In the genomic region with DNA sequence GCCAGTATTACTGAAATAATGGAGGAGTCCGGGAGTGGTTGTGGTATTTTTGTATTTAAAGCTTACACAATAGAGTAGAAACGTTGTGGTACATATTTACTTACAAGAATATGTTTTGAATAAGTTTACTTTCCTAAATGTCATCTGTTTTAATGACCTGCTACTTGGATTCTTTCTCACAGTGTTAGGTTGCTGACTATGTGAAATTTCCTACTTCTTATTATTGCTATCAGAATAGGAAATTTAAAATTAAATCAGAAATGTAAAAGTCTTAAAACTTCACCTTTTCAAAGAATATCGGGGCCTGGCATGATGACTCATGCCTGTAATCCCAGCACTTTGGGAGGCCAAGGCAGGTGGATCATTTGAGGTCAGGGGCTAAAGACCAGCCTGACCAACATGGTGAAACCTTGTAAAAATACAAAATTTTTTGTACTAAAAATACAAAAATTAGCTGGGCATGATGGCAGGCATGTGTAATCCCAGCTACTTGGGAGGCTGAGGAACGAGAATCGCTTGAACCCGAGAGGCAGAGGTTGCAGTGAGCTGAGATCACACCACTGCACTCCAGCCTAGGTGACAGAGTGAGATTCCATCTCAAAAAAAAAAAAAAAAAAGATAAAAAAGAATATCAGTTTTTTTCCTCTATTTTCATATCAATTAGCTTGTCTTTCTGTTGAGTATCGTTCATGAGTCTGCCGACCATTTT, we compare ENCODE assay signal across 9 cellular contexts.
A peak's percentile ranks its signal among the peaks of the same experiment; 100 is the strongest.
DNase-seq lines count a peak whose midpoint lies in the region; ATAC-seq and TF ChIP-seq lines count a peak whose summit lies in the region.
"Had no signal": no experiment of that assay in that cellular context is flagged by ENCODE, and none has a peak within 500 bp of the region (broad histone marks: within the 10 kb centered on the region; RNA-seq: fewer than 3 reads in every experiment).

No MANE protein-coding gene starts in this region.

- H3K9ac ChIP-seq in rectal smooth muscle tissue (ENCODE audit: low read length), result no peak overlapping the region

- no peaks in the 10 kb centered on the region for H3K27me3 ChIP-seq in PC-9 (ENCODE audit: insufficient read depth, low read depth)
- H3K27me3 ChIP-seq in rectal smooth muscle tissue (ENCODE audit: control insufficient read depth, insufficient read depth, low read length), result no peaks in the 10 kb centered on the region

- no peaks in the 10 kb centered on the region for H4K20me1 ChIP-seq in PC-9 (ENCODE audit: insufficient read depth)

- in situ Hi-C loops in G401 (cut with HindIII; ENCODE audit: low sequenced_read_pairs), result no loop called here

- POLR2A ChIA-PET in PC-9 (lab: Charles Lee; ENCODE audit: unreplicated experiment), result interaction anchor here (0.6 to 3.1 kb wide), 14 partner anchors 12 to 793 kb away, joined by 3 to 37 read pairs (median 8); no protein-coding TSS in a partner anchor

- H3K4me1 ChIP-seq in PC-9 (replicated peaks; ENCODE audit: insufficient read depth) (peaks cover 90% of the 10 kb centered on the region), rectal smooth muscle tissue (ENCODE audit: control insufficient read depth, insufficient read depth, low read length) (peaks cover 33% of the 10 kb centered on the region)

- peaks cover 3% of the 10 kb centered on the region for H3K36me3 ChIP-seq in PC-9 (ENCODE audit: low read depth)
- H3K36me3 ChIP-seq in rectal smooth muscle tissue (ENCODE audit: control insufficient read depth, insufficient read depth, low read length), result no peaks in the 10 kb centered on the region

- no TSS peak for BruUV-seq in PC-9 (replicated peaks; lab: Mats Ljungman, UMichigan)

- no peak for ATAC-seq in effector memory CD8-positive, alpha-beta T cell (replicated peaks)
- no peak for ATAC-seq in HG03095 (IDR thresholded peaks at IDR 0.05; ENCODE audit: unreplicated experiment)
- ATAC-seq in HG03520 (IDR thresholded peaks at IDR 0.05; ENCODE audit: unreplicated experiment), result no peak

- peaks cover 56% of the 10 kb centered on the region for H3K79me2 ChIP-seq in PC-9 (ENCODE audit: low read depth)

- H3K27ac ChIP-seq in PC-9 (peak overlapping the region; percentile 98), rectal smooth muscle tissue (ENCODE audit: low read depth, low read length) (peak overlapping the region; percentile 70)

- H3F3A ChIP-seq in PC-9 (ENCODE audit: insufficient read depth, low read depth), result peaks cover 85% of the 10 kb centered on the region

- no peaks in the 10 kb centered on the region for H3K9me2 ChIP-seq in PC-9 (ENCODE audit: insufficient read depth)

- peaks cover 18 to 30% of the 10 kb centered on the region in 2 donors for H3K4me1 Mint-ChIP-seq in effector memory CD8-positive, alpha-beta T cell (ENCODE audit: low read depth in 2 of 2)

- H3K36me3 Mint-ChIP-seq in effector memory CD8-positive, alpha-beta T cell (ENCODE audit: insufficient read depth), result peaks cover 17% of the 10 kb centered on the region

- H3K27ac Mint-ChIP-seq in effector memory CD8-positive, alpha-beta T cell, result peak overlapping the region; percentile 96 to 97

- intact Hi-C loops in PC-9 (cut with micrococcal nuclease; ENCODE audit: unreplicated experiment), result no loop called here

- H3K9me3 Mint-ChIP-seq in effector memory CD8-positive, alpha-beta T cell, result no peaks in the 10 kb centered on the region

- CTCF ChIA-PET in PC-9 (lab: Charles Lee), result interaction anchor here (0.5 to 0.8 kb wide), 3 partner anchors 11 to 31 kb away, joined by 3 read pairs; no protein-coding TSS in a partner anchor

- no peak for TF ChIP-seq CTCF in PC-9 (conservative IDR thresholded peaks at IDR 0.05)

- no peaks in the 10 kb centered on the region for H3K27me3 Mint-ChIP-seq in effector memory CD8-positive, alpha-beta T cell

- peak overlapping the region; percentile 57 to 71 for H3K4me3 Mint-ChIP-seq in effector memory CD8-positive, alpha-beta T cell

- peak; percentile 19 for DNase-seq in G401 (ENCODE audit: low spot score)
- peak in 1 of 2 experiments; percentile 16 for DNase-seq in PC-9
- DNase-seq in effector memory CD8-positive, alpha-beta T cell, result no peak
- no peak for DNase-seq in stimulated activated CD8-positive, alpha-beta memory T cell treated with anti-CD3 and anti-CD28 coated beads, Interleukin-4, amount 100 ng/mL, for 48 hours
- DNase-seq in COR-L47 (lab: John Stamatoyannopoulos, UW), result no peak
- DNase-seq: NCI-H1105 had no signal

- H3K4me3 ChIP-seq in PC-9 (peak overlapping the region; percentile 47), rectal smooth muscle tissue (ENCODE audit: low read length) (no peak overlapping the region)

- peak overlapping the region; percentile 79 for H3K4me2 ChIP-seq in PC-9

- H3K9me3 ChIP-seq in PC-9 (ENCODE audit: insufficient read depth, low read depth), result no peaks in the 10 kb centered on the region

- H2AFZ ChIP-seq in PC-9, result no peak overlapping the region
